In the genomic region with DNA sequence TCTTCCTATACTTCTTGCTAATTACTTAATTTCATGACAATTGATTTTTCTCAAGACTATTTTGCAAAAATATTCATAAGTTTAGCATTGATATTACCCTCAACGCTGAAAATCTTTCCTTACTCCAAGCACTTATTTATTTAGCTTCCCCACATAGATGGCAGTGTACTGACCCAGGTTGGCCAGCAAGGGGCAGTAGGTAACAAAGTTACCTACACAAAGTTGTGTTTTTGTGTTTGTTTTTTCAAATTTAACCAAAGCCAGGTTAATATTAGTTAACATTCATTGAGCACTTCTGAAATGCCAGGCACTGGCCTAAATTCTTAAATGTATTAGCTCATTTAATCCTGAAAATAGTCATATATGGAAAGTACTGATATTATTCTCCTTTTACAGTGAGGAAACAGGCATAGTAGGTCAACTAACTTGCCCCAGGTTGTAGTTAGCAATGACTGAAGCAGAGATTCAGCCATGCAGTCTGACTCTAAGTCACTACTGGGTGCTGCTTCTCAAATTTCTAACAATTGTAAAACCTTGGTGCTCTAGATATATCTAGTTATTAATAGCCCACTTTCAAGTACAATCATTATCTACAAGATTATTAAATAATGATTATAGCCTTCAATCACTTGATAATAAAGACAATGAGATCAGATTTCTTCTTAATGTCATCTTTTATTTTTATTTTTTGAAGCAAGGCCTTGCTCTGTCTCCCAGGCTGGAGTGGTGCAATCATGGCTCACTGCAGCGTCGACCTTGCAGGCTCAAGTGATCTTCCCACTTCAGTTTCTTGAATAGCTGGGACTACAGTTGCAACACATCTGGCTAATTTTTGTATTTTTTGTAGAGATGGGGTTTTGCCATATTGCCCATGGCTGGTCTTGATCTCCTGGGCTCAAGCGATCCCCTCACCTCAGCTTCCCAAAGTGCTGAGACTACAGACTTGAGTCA, we compare ENCODE assay signal across 8 cellular contexts. TPM values are rescaled to one million over a fixed set of nuclear protein-coding genes. Genes with fewer than 3 reads are reported as not detected.
DNase-seq lines count a peak whose midpoint lies in the region; ATAC-seq and TF ChIP-seq lines count a peak whose summit lies in the region.

No MANE protein-coding gene starts in this region.

- peak overlapping the region in 1 of 8 donors; percentile 1 for H3K4me3 Mint-ChIP-seq in naive B cell

- peak; percentile 57 to 66 for ATAC-seq in naive B cell (ENCODE audit: low read depth in 2 of 2)
- ATAC-seq in HG02884 (IDR thresholded peaks at IDR 0.05; ENCODE audit: unreplicated experiment), result no peak

- H3K27me3 ChIP-seq in HL-60 (ENCODE audit: insufficient read depth, poor library complexity, severe bottlenecking) (no peaks in the 10 kb centered on the region), dorsolateral prefrontal cortex (no peaks in the 10 kb centered on the region)

- H3K4me1 Mint-ChIP-seq in naive B cell, result peaks cover 0 to 4% (median 0%) of the 10 kb centered on the region in 3 donors

- H3K9me3 Mint-ChIP-seq in naive B cell, result peaks cover 0 to 1% (median 0%) of the 10 kb centered on the region in 7 donors

- H3K27ac Mint-ChIP-seq in naive B cell, result no peak overlapping the region

- H3K36me3 Mint-ChIP-seq in naive B cell, result no peaks in the 10 kb centered on the region

- H3K4me3 ChIP-seq in HL-60 (replicated peaks; ENCODE audit: insufficient read depth, low read length), result no peak overlapping the region
- no peak overlapping the region for H3K4me3 ChIP-seq in dorsolateral prefrontal cortex

- peak; percentile 30 for DNase-seq in activated naive CD4-positive, alpha-beta T cell treated with Interleukin-2 at 50 U/mL for 16 hours
- DNase-seq in activated naive CD4-positive, alpha-beta T cell (lab: John Stamatoyannopoulos, UW), result no peak
- DNase-seq in HL-60 (ENCODE audit: low read depth in 1 of 2, low spot score in 1 of 2) (peak in 1 of 2 experiments; percentile 35), SKM-1 (lab: John Stamatoyannopoulos, UW; ENCODE audit: unreplicated experiment) (peak; percentile 39), dorsolateral prefrontal cortex (peak in 3 of 10 donors; percentile 12 to 23 (median 15)), naive B cell (no peak), OCI-M2 (lab: John Stamatoyannopoulos, UW; ENCODE audit: unreplicated experiment) (no peak)

- intact Hi-C loops in dorsolateral prefrontal cortex (cut with DNase I), result no loop called here

- TF ChIP-seq CTCF in HL-60 (IDR thresholded peaks at IDR 0.05; ENCODE audit: insufficient read depth, low read length) (peak; percentile 56), dorsolateral prefrontal cortex (IDR thresholded peaks at IDR 0.05 in 54 of 56, conservative IDR thresholded peaks at IDR 0.05 in 2 of 56; ENCODE audit: low read depth in 1 of 56, partially characterized antibody in 56 of 56) (peak; percentile 55 to 88 (median 72))

- no peak overlapping the region for H3K27ac ChIP-seq in HL-60 (replicated peaks)
- H3K27ac ChIP-seq in dorsolateral prefrontal cortex, result no peak overlapping the region

- no peaks in the 10 kb centered on the region for H3K27me3 Mint-ChIP-seq in naive B cell

RNA-seq across cellular contexts. Expression of a gene that starts 5.8 kb away (rescaled TPM):
- total RNA-seq in dorsolateral prefrontal cortex, result 10 to 100 TPM; 14.1 to 56.5 (median 30.5) TPM
- 10 to 100 TPM; 12.1 to 36.0 (median 28.8) TPM for polyA plus RNA-seq in naive B cell (ENCODE audit: low read depth in 6 of 6)

RNA-seq across cellular contexts. Expression of a gene that starts 31.8 kb away (rescaled TPM):
- 10 to 100 TPM in 8 of 120 experiments, 1 to 10 TPM in 112; 2.5 to 12.4 (median 5.4) TPM for total RNA-seq in dorsolateral prefrontal cortex
- polyA plus RNA-seq in naive B cell (ENCODE audit: low read depth in 6 of 6), result 10 to 100 TPM in 2 of 6 donors, 1 to 10 TPM in 4; 7.0 to 16.8 (median 8.6) TPM

Comparison
In these comparisons a context has a peak if more than half of its experiments do, and no peak if none do; other contexts are left out.
1. DNase-seq: peak in activated naive CD4-positive, alpha-beta T cell treated with Interleukin-2 at 50 U/mL for 16 hours (single experiment) and SKM-1 (single experiment); none in activated naive CD4-positive, alpha-beta T cell (0 of 4), naive B cell (single experiment) and OCI-M2 (single experiment).